In genomic region chr10:51377932-51378206, GRCh38 we compare ENCODE assay signal across 25 cellular contexts.
"Had no signal": no experiment of that assay in that cellular context is flagged by ENCODE, and none has a peak within 500 bp of the region (broad histone marks: within the 10 kb centered on the region; RNA-seq: fewer than 3 reads in every experiment).

No MANE protein-coding gene starts in this region.

- H3K27me3 ChIP-seq: colonic mucosa, esophagus squamous epithelium, thyroid gland, vagina had no signal

- H3K4me3 Mint-ChIP-seq: dendritic cell treated with granulocyte-macrophage colony-stimulating factor and Interleukin-4, amounts not matched to agents 40 ng/mL and 50 ng/mL, for 4 days; endodermal cell; immature natural killer cell; natural killer cell; neural crest cell; stimulated activated naive CD8-positive, alpha-beta T cell treated with anti-CD3 and anti-CD28 coated beads, Interleukin-15, amount 100 ng/mL, for 72 hours had no signal

- H3K4me1 Mint-ChIP-seq: endodermal cell; immature natural killer cell; natural killer cell; neural crest cell; stimulated activated naive CD8-positive, alpha-beta T cell treated with anti-CD3 and anti-CD28 coated beads, Interleukin-15, amount 100 ng/mL, for 72 hours had no signal

- H3K9me3 Mint-ChIP-seq: dendritic cell treated with granulocyte-macrophage colony-stimulating factor and Interleukin-4, amounts not matched to agents 40 ng/mL and 50 ng/mL, for 4 days; endodermal cell; natural killer cell; neural crest cell; stimulated activated naive CD8-positive, alpha-beta T cell treated with anti-CD3 and anti-CD28 coated beads, Interleukin-15, amount 100 ng/mL, for 72 hours had no signal

- H3K4me3 ChIP-seq: colonic mucosa, esophagus squamous epithelium, lower lobe of right lung, smooth muscle cell, thyroid gland, vagina had no signal

- ATAC-seq: left colon; lower lobe of right lung; natural killer cell; sciatic nerve; stimulated activated naive CD8-positive, alpha-beta T cell treated with anti-CD3 and anti-CD28 coated beads, Interleukin-15, amount 100 ng/mL, for 72 hours had no signal

- H3K36me3 ChIP-seq: colonic mucosa, esophagus squamous epithelium, lower lobe of right lung, thyroid gland, vagina had no signal

- H3K9me3 ChIP-seq: colonic mucosa, esophagus squamous epithelium, lower lobe of right lung, thyroid gland, vagina had no signal

- DNase-seq: colonic mucosa; effector CD8-positive, alpha-beta T cell; endodermal cell; esophagus squamous epithelium; immature natural killer cell; kidney glomerular epithelial cell; left colon; left ventricle myocardium superior; lower lobe of right lung; natural killer cell; stimulated activated CD4-positive, alpha-beta T cell treated with anti-CD3 and anti-CD28 coated beads, Interleukin-12 subunit alpha, Interleukin-12 subunit beta, amount 100 ng/mL, for 4 hours; stimulated activated CD4-positive, alpha-beta T cell treated with anti-CD3 and anti-CD28 coated beads, Interleukin-1b, Interleukin-23, amount 100 ng/mL, for 48 hours; stimulated activated CD4-positive, alpha-beta T cell treated with anti-CD3 and anti-CD28 coated beads, Interleukin-4, amount 100 ng/mL, for 1 hour; stimulated activated CD8-positive, alpha-beta memory T cell treated with anti-CD3 and anti-CD28 coated beads, Interleukin-4, amount 100 ng/mL, for 48 hours; stimulated activated naive CD4-positive, alpha-beta T cell; stimulated activated naive CD8-positive, alpha-beta T cell treated with anti-CD3 and anti-CD28 coated beads, Interleukin-15, amount 100 ng/mL, for 72 hours; thyroid gland; trophoblast cell had no signal

- H3K27me3 Mint-ChIP-seq: dendritic cell treated with granulocyte-macrophage colony-stimulating factor and Interleukin-4, amounts not matched to agents 40 ng/mL and 50 ng/mL, for 4 days; progenitor cell of endocrine pancreas; stimulated activated naive CD8-positive, alpha-beta T cell treated with anti-CD3 and anti-CD28 coated beads, Interleukin-15, amount 100 ng/mL, for 72 hours had no signal

- H3K27ac Mint-ChIP-seq: dendritic cell treated with granulocyte-macrophage colony-stimulating factor and Interleukin-4, amounts not matched to agents 40 ng/mL and 50 ng/mL, for 4 days; endodermal cell; immature natural killer cell; natural killer cell; progenitor cell of endocrine pancreas; stimulated activated naive CD8-positive, alpha-beta T cell treated with anti-CD3 and anti-CD28 coated beads, Interleukin-15, amount 100 ng/mL, for 72 hours had no signal

- H3K27ac ChIP-seq: colonic mucosa, esophagus squamous epithelium, lower lobe of right lung, parathyroid adenoma, thyroid gland, vagina had no signal

- H3K36me3 Mint-ChIP-seq: immature natural killer cell, natural killer cell had no signal
